ENCODE assay signal across 19 cellular contexts in genomic region chr7:31494421-31494820, GRCh38. TPM values are rescaled to one million over a fixed set of nuclear protein-coding genes. Genes with fewer than 3 reads are reported as not detected.
"Had no signal": no experiment of that assay in that cellular context is flagged by ENCODE, and none has a peak within 500 bp of the region (broad histone marks: within the 10 kb centered on the region; RNA-seq: fewer than 3 reads in every experiment).

No MANE protein-coding gene starts in this region.

- H3K36me3 ChIP-seq: ascending aorta, cardiac muscle cell, esophagus squamous epithelium, right lobe of liver had no signal

- H3K4me1 ChIP-seq: ascending aorta, psoas muscle, right lobe of liver had no signal

- H3K27me3 Mint-ChIP-seq: stimulated activated naive CD8-positive, alpha-beta T cell treated with anti-CD3 and anti-CD28 coated beads, Interleukin-15, Interleukin-2, amounts not matched to agents 100 ng/mL and 50 ng/mL, for 24 hours had no signal

- H3K27me3 ChIP-seq: ascending aorta, cardiac muscle cell, esophagus squamous epithelium, right lobe of liver had no signal

- H3K4me3 ChIP-seq: ascending aorta, cardiac muscle cell, dorsolateral prefrontal cortex, esophagus squamous epithelium, psoas muscle, right lobe of liver had no signal

- H3K27ac Mint-ChIP-seq: activated naive CD4-positive, alpha-beta T cell treated with anti-CD3 and anti-CD28 coated beads for 36 hours; activated T-helper 2 cell treated with anti-CD3 and anti-CD28 coated beads, Interferon-gamma antibody, Interleukin-2, Interleukin-4, amounts not matched to agents 10 μg/mL and 5 μg/mL and 100 μg/mL, durations not matched to agents 14 hours and 24 hours and 36 hours; stimulated activated naive CD8-positive, alpha-beta T cell treated with anti-CD3 and anti-CD28 coated beads, Interleukin-15, Interleukin-2, amounts not matched to agents 100 ng/mL and 50 ng/mL, for 24 hours had no signal

- H3K36me3 Mint-ChIP-seq: type B pancreatic cell had no signal

- H3K27ac ChIP-seq: ascending aorta, cardiac muscle cell, dorsolateral prefrontal cortex, esophagus squamous epithelium, psoas muscle, right lobe of liver had no signal

- H3K4me3 Mint-ChIP-seq: activated naive CD4-positive, alpha-beta T cell treated with anti-CD3 and anti-CD28 coated beads for 36 hours; stimulated activated naive CD8-positive, alpha-beta T cell treated with anti-CD3 and anti-CD28 coated beads, Interleukin-15, Interleukin-2, amounts not matched to agents 100 ng/mL and 50 ng/mL, for 24 hours; type B pancreatic cell had no signal

- H3K9me3 ChIP-seq: ascending aorta, esophagus squamous epithelium, psoas muscle, right lobe of liver had no signal

- DNase-seq: activated naive CD4-positive, alpha-beta T cell treated with anti-CD3 and anti-CD28 coated beads for 36 hours; dorsolateral prefrontal cortex; esophagus squamous epithelium; kidney glomerular epithelial cell; left ventricle myocardium superior; mesenchymal stem cell; psoas muscle; right lobe of liver had no signal

- H3K9me3 Mint-ChIP-seq: activated naive CD4-positive, alpha-beta T cell treated with anti-CD3 and anti-CD28 coated beads for 36 hours; activated T-helper 2 cell treated with anti-CD3 and anti-CD28 coated beads, Interferon-gamma antibody, Interleukin-2, Interleukin-4, amounts not matched to agents 10 μg/mL and 5 μg/mL and 100 μg/mL, durations not matched to agents 14 hours and 24 hours and 36 hours; type B pancreatic cell had no signal

- FAIRE-seq: endometrium had no signal

RNA-seq across cellular contexts. Expression of gene ITPRID1, which starts 19.5 kb away (rescaled TPM):
- total RNA-seq: activated CD8-positive, alpha-beta memory T cell treated with anti-CD3 and anti-CD28 coated beads for 36 hours; activated naive CD4-positive, alpha-beta T cell treated with anti-CD3 and anti-CD28 coated beads for 36 hours; activated T-helper 2 cell treated with anti-CD3 and anti-CD28 coated beads, Interferon-gamma antibody, Interleukin-2, Interleukin-4, amounts not matched to agents 10 μg/mL and 5 μg/mL and 100 μg/mL, durations not matched to agents 14 hours and 24 hours and 36 hours; ascending aorta; cardiac muscle cell; fibroblast of villous mesenchyme; left ventricle myocardium superior; myocyte; osteoblast; psoas muscle; right lobe of liver had no signal
- polyA plus RNA-seq: cardiac muscle cell, neural cell, psoas muscle had no signal
